11 cellular contexts compared by ENCODE assay signal in genomic region chr12:3004655-3005565, GRCh38. TPM values are rescaled to one million over a fixed set of nuclear protein-coding genes. Genes with fewer than 3 reads are reported as not detected.
A peak's percentile ranks its signal among the peaks of the same experiment; 100 is the strongest.
DNase-seq lines count a peak whose midpoint lies in the region; ATAC-seq, FAIRE-seq and TF ChIP-seq lines count a peak whose summit lies in the region.
"Had no signal": no experiment of that assay in that cellular context is flagged by ENCODE, and none has a peak within 500 bp of the region (broad histone marks: within the 10 kb centered on the region; RNA-seq: fewer than 3 reads in every experiment).

No MANE protein-coding gene starts in this region.

- no peak overlapping the region for H2AFZ ChIP-seq in OCI-LY1 (ENCODE audit: low read length)
- H2AFZ ChIP-seq: hepatocyte had no signal

- no peaks in the 10 kb centered on the region for H3K79me2 ChIP-seq in OCI-LY1 (ENCODE audit: insufficient read depth, low read length)
- H3K79me2 ChIP-seq: hepatocyte had no signal

- H3K27me3 ChIP-seq in OCI-LY1 (ENCODE audit: insufficient read depth, low read length) (0 out of 2 replicates have a peak, but pooled peaks cover 3% of the 10 kb centered on the region), skeletal muscle satellite cell (ENCODE audit: control insufficient read depth, insufficient read depth, low read length) (no peaks in the 10 kb centered on the region)
- H3K27me3 ChIP-seq: hepatocyte had no signal

- no peak for ATAC-seq in GM21723 (IDR thresholded peaks at IDR 0.05; ENCODE audit: unreplicated experiment)
- ATAC-seq: activated naive CD8-positive, alpha-beta T cell treated with anti-CD3 and anti-CD28 coated beads, Interleukin-2, amount 50 U/mL, for 24 hours had no signal

- FAIRE-seq in GM19239 (lab: Jason Lieb, UNC): no peak

- H3K4me3 ChIP-seq in OCI-LY1 (ENCODE audit: low read depth, low read length, poor library complexity, severe bottlenecking): no peak overlapping the region
- no peak overlapping the region for H3K4me3 ChIP-seq in foreskin fibroblast (ENCODE audit: low read depth in 1 of 2, low read length in 2 of 2)
- no peak overlapping the region for H3K4me3 ChIP-seq in skeletal muscle satellite cell (ENCODE audit: low read length)
- H3K4me3 ChIP-seq: hepatocyte had no signal

- H3K4me2 ChIP-seq in OCI-LY1 (ENCODE audit: low read length) (no peak overlapping the region), skeletal muscle satellite cell (ENCODE audit: low read length) (peak overlapping the region; percentile 6)
- H3K4me2 ChIP-seq: hepatocyte had no signal

- H3K36me3 ChIP-seq in OCI-LY1 (ENCODE audit: insufficient read depth, low read length) (peaks cover 8% of the 10 kb centered on the region; the same call in 1 of the 2 replicates), skeletal muscle satellite cell (ENCODE audit: insufficient read depth, low read length) (peaks cover 3% of the 10 kb centered on the region)

- H3K4me1 ChIP-seq in OCI-LY1 (ENCODE audit: insufficient read depth, low read length, severe bottlenecking) (no peaks in the 10 kb centered on the region), skeletal muscle satellite cell (ENCODE audit: control insufficient read depth, insufficient read depth, low read length) (peaks cover 38% of the 10 kb centered on the region)

- peak; percentile 28 for TF ChIP-seq CTCF in GM13977 (IDR thresholded peaks at IDR 0.05; ENCODE audit: extremely low read depth, insufficient read depth, missing control alignments)
- TF ChIP-seq CTCF in OCI-LY1 (IDR thresholded peaks at IDR 0.05; ENCODE audit: low read length): peak; percentile 51
- peak; percentile 6 for TF ChIP-seq CTCF in foreskin fibroblast (IDR thresholded peaks at IDR 0.05; ENCODE audit: low read depth, low read length)

- H3K9me2 ChIP-seq in OCI-LY1 (ENCODE audit: low read depth, low read length): no peaks in the 10 kb centered on the region

- H3K27ac ChIP-seq in OCI-LY1 (ENCODE audit: low read depth, low read length, poor library complexity, severe bottlenecking): no peak overlapping the region
- H3K27ac ChIP-seq: hepatocyte had no signal

- in situ Hi-C loops in GM13977 (cut with MboI; ENCODE audit: low pct_unique_long_range_greater_than_20kb, low sequenced_read_pairs, unreplicated experiment): no loop called here

- no peaks in the 10 kb centered on the region for H3F3A ChIP-seq in OCI-LY1 (ENCODE audit: insufficient read depth, low read length)

- DNase-seq in GM13977 (ENCODE audit: low spot score): no peak
- peak; percentile 9 to 53 for DNase-seq in foreskin fibroblast
- DNase-seq in GM19239 (ENCODE audit: insufficient read length, low spot score): no peak
- no peak for DNase-seq in NCI-H526 treated with DMSO at 0.1 percent for 48 hours (lab: John Stamatoyannopoulos, UW)
- DNase-seq: activated naive CD8-positive, alpha-beta T cell treated with anti-CD3 and anti-CD28 coated beads, Interleukin-2, amount 50 U/mL, for 24 hours; NCI-H1436; T-helper 9 cell had no signal

- H3K9me3 ChIP-seq in OCI-LY1 (ENCODE audit: low read length) (no peaks in the 10 kb centered on the region), skeletal muscle satellite cell (replicated peaks; ENCODE audit: low read length) (no peaks in the 10 kb centered on the region)

- H3K9ac ChIP-seq in OCI-LY1 (ENCODE audit: low read length) (no peak overlapping the region), skeletal muscle satellite cell (ENCODE audit: low read depth, low read length) (peak overlapping the region; percentile 48)

- H4K20me1 ChIP-seq in OCI-LY1 (ENCODE audit: insufficient read depth, low read length): no peaks in the 10 kb centered on the region

RNA-seq across cellular contexts. Expression of gene TEAD4, which starts 45.7 kb away (rescaled TPM):
- total RNA-seq in skeletal muscle satellite cell (2012; rRNA removed): 13.7 and 18.6 TPM in 2 replicates

Comparison
In these comparisons a context has a peak if more than half of its experiments do, and no peak if none do; other contexts are left out.
1. DNase-seq: peak in foreskin fibroblast (2 of 2); none in GM13977 (single experiment), GM19239 (single experiment) and NCI-H526 treated with DMSO at 0.1 percent for 48 hours (single experiment).
2. Peak in every context shown above with its lines, with median percentiles within 50 percentile points of each other: CTCF ChIP-seq.